ENCODE assay signal across 9 cellular contexts in the genomic region with DNA sequence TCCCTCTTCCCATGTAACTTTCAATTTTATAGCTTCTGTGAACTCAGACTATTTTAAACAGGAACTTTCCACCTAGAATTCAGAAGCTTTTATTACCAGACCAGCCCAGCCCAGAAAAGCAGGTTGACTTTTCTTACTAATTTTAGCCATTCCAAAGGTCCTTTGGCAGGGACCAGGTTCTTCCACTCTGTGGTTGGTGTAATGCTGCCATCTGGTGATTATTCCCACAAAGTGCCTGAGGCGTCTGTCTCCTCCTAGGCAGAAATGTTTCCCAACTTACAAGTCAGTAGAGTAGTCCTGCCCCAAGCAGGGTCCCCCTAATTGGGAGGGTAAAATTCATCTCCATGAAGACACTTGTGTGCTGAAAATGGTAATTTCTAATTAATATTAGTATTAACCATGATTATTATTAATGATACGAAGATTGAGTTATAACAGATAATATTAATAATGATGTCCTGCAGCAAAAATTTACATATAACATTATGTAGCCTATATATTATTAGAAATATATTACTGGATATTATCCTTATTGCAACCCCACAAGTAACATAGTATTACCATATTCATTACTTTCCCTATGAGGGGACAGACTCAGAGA. TPM values are rescaled to one million over a fixed set of nuclear protein-coding genes. Genes with fewer than 3 reads are reported as not detected.
DNase-seq lines count a peak whose midpoint lies in the region; ATAC-seq, FAIRE-seq and TF ChIP-seq lines count a peak whose summit lies in the region.
"Had no signal": no experiment of that assay in that cellular context is flagged by ENCODE, and none has a peak within 500 bp of the region (broad histone marks: within the 10 kb centered on the region; RNA-seq: fewer than 3 reads in every experiment).

No MANE protein-coding gene starts in this region.

- no peaks in the 10 kb centered on the region for H3K9me3 Mint-ChIP-seq in activated T-cell treated with anti-CD3 and anti-CD28 coated beads, Interleukin-2, amount 50 U/mL, for 4 hours

- peak; percentile 87 to 92 for TF ChIP-seq RAD21 in A549 (conservative IDR thresholded peaks at IDR 0.05 in 1 of 2, IDR thresholded peaks at IDR 0.05 in 1 of 2)

- no peak overlapping the region for H3K4me2 ChIP-seq in A549

- peak; percentile 96 for ATAC-seq in A549
- no peak for ATAC-seq in HG03196 (IDR thresholded peaks at IDR 0.05; ENCODE audit: unreplicated experiment)
- ATAC-seq in activated T-cell treated with anti-CD3 and anti-CD28 coated beads, Interleukin-2, amount 50 U/mL, for 4 hours: no peak

- DNase-seq in A549 (ENCODE audit: low read depth in 1 of 2, low spot score in 1 of 2) (peak; percentile 47 to 69), GM20000 (ENCODE audit: low spot score) (peak; percentile 20), NCI-H2196 (lab: John Stamatoyannopoulos, UW; ENCODE audit: unreplicated experiment) (peak; percentile 81), astrocyte of the hippocampus (ENCODE audit: low read depth, low spot score) (peak; percentile 86), iPS DF 6.9 (ENCODE audit: low read depth, low spot score) (peak; percentile 50), suprapubic skin (ENCODE audit: low spot score in 2 of 2) (no peak)
- DNase-seq in activated T-cell treated with anti-CD3 and anti-CD28 coated beads, Interleukin-2, amount 50 U/mL, for 4 hours: no peak

- H3K4me1 ChIP-seq in A549 (no peaks in the 10 kb centered on the region), iPS DF 6.9 (ENCODE audit: control insufficient read depth, insufficient read depth, low read length) (no peaks in the 10 kb centered on the region), suprapubic skin (no peaks in the 10 kb centered on the region)

- no peaks in the 10 kb centered on the region for H3K36me3 Mint-ChIP-seq in activated T-cell treated with anti-CD3 and anti-CD28 coated beads, Interleukin-2, amount 50 U/mL, for 4 hours (ENCODE audit: insufficient read depth)
- H3K36me3 Mint-ChIP-seq: activated naive CD8-positive, alpha-beta T cell had no signal

- WGBS in A549 (ENCODE audit: missing lambda C conversion rate): 23% methylated on average over 2 of the region's 2 CpGs
- no CpG with 5 or more reads among the region's 2 CpGs for WGBS in iPS DF 6.9 (ENCODE audit: insufficient coverage, insufficient read length)
- 37% methylated on average over 2 of the region's 2 CpGs for WGBS in suprapubic skin

- CTCF ChIA-PET in A549 (lab: Yijun Ruan, JAX): interaction anchor here (0.6 to 8.0 kb wide), 61 partner anchors 9 to 722 kb away, joined by 3 to 113 read pairs (median 4); no protein-coding TSS in a partner anchor

- TF ChIP-seq EP300 in A549 (IDR thresholded peaks at IDR 0.05) (no peak), suprapubic skin (IDR thresholded peaks at IDR 0.05) (no peak)

- POLR2A ChIA-PET in A549 (lab: Yijun Ruan, JAX): no interaction called here

- no peak for TF ChIP-seq POLR2A in A549 (IDR thresholded peaks at IDR 0.05; ENCODE audit: low read length)
- TF ChIP-seq POLR2A in suprapubic skin (IDR thresholded peaks at IDR 0.05): no peak

- peaks cover 6% of the 10 kb centered on the region; the same call in 2 of the 3 replicates for H3K9me3 ChIP-seq in A549
- H3K9me3 ChIP-seq in iPS DF 6.9 (ENCODE audit: control insufficient read depth, insufficient read depth, low read length): no peaks in the 10 kb centered on the region
- H3K9me3 ChIP-seq in suprapubic skin: no peaks in the 10 kb centered on the region

- H3K27me3 ChIP-seq in iPS DF 6.9 (ENCODE audit: control insufficient read depth, insufficient read depth, low read length): no peaks in the 10 kb centered on the region
- H3K27me3 ChIP-seq in suprapubic skin: no peaks in the 10 kb centered on the region

- TF ChIP-seq CTCF in A549 (IDR thresholded peaks at IDR 0.05) (peak; percentile 76), GM20000 (IDR thresholded peaks at IDR 0.05; ENCODE audit: extremely low read depth, missing control alignments) (no peak), suprapubic skin (IDR thresholded peaks at IDR 0.05) (peak; percentile 23 to 26)

- H3K4me3 Mint-ChIP-seq in activated T-cell treated with anti-CD3 and anti-CD28 coated beads, Interleukin-2, amount 50 U/mL, for 4 hours: no peak overlapping the region
- H3K4me3 Mint-ChIP-seq: activated naive CD8-positive, alpha-beta T cell had no signal

- H3K27ac ChIP-seq in A549 (no peak overlapping the region), iPS DF 6.9 (ENCODE audit: low read length) (no peak overlapping the region), suprapubic skin (no peak overlapping the region)

- no peaks in the 10 kb centered on the region for H3K4me1 Mint-ChIP-seq in activated T-cell treated with anti-CD3 and anti-CD28 coated beads, Interleukin-2, amount 50 U/mL, for 4 hours (ENCODE audit: low read depth)

- H3K36me3 ChIP-seq in iPS DF 6.9 (ENCODE audit: control insufficient read depth, insufficient read depth, low read length) (no peaks in the 10 kb centered on the region), suprapubic skin (no peaks in the 10 kb centered on the region)

- no peaks in the 10 kb centered on the region for H3K27me3 Mint-ChIP-seq in activated T-cell treated with anti-CD3 and anti-CD28 coated beads, Interleukin-2, amount 50 U/mL, for 4 hours (ENCODE audit: low read depth)
- H3K27me3 Mint-ChIP-seq: activated naive CD8-positive, alpha-beta T cell had no signal

- FAIRE-seq in A549 (lab: Jason Lieb, UNC): no peak

- H3K4me3 ChIP-seq in A549 (no peak overlapping the region), iPS DF 6.9 (ENCODE audit: low read length) (no peak overlapping the region), suprapubic skin (no peak overlapping the region)

TF ChIP-seq in A549, 52 proteins besides CTCF, POLR2A, EP300 and RAD21:
- peak; percentile 91 for TF ChIP-seq SMC3 (IDR thresholded peaks at IDR 0.05)
- TF ChIP-seq RARB (CRISPR knock-in tag; IDR thresholded peaks at IDR 0.05): no peak

RNA-seq across cellular contexts. Expression of gene PPP1R17, which starts 53.0 kb away (rescaled TPM):
- polyA plus RNA-seq in A549 (2011; rRNA removed) (not detected in 2 replicates), A549 (2017; fragmentation: RNase III; extraction: RNeasy Plus Mini Kit Qiagen cat#74134 plus additional on column Dnase treatment) (not detected in 3 replicates)
- polyA plus RNA-seq in A549 (2012; cell fraction: cytosol; rRNA removed): not detected in 2 replicates
- not detected in 2 replicates for polyA plus RNA-seq in A549 (2012; cell fraction: nucleus; rRNA removed)
- polyA minus RNA-seq in A549 (2011; rRNA and poly(A)+ RNA removed): not detected in 2 replicates
- not detected for total RNA-seq in suprapubic skin
- not detected for total RNA-seq in activated T-cell treated with anti-CD3 and anti-CD28 coated beads, Interleukin-2, amount 50 U/mL, for 4 hours

Comparison
In these comparisons a context has a peak if more than half of its experiments do, and no peak if none do; other contexts are left out.
1. ATAC-seq: peak in A549 (2 of 2); none in HG03196 (single experiment) and activated T-cell treated with anti-CD3 and anti-CD28 coated beads, Interleukin-2, amount 50 U/mL, for 4 hours (0 of 2).
2. DNase-seq: peak in A549 (2 of 2), GM20000 (single experiment), NCI-H2196 (single experiment), astrocyte of the hippocampus (single experiment) and iPS DF 6.9 (single experiment); none in suprapubic skin (0 of 2) and activated T-cell treated with anti-CD3 and anti-CD28 coated beads, Interleukin-2, amount 50 U/mL, for 4 hours (single experiment).